18 cellular contexts compared by ENCODE assay signal in genomic region chr22:47055921-47056320, GRCh38.
DNase-seq lines count a peak whose midpoint lies in the region; ATAC-seq and TF ChIP-seq lines count a peak whose summit lies in the region.
"Had no signal": no experiment of that assay in that cellular context is flagged by ENCODE, and none has a peak within 500 bp of the region (broad histone marks: within the 10 kb centered on the region; RNA-seq: fewer than 3 reads in every experiment).

No MANE protein-coding gene starts in this region.

- H4K20me1 ChIP-seq in GM23338 (replicated peaks; ENCODE audit: insufficient read depth) (no peaks in the 10 kb centered on the region), MM.1S (ENCODE audit: insufficient read depth, low read length) (no peaks in the 10 kb centered on the region)

- ATAC-seq in GM23338, result no peak
- ATAC-seq: K562, PC-3 had no signal

- H3K4me3 Mint-ChIP-seq in GM23338, result no peak overlapping the region
- no peak overlapping the region for H3K4me3 Mint-ChIP-seq in IgD-negative memory B cell
- H3K4me3 Mint-ChIP-seq: HFFc6 had no signal

- DNase-seq in GM23338 (ENCODE audit: low spot score) (no peak), germinal center (ENCODE audit: low spot score) (peak; percentile 55), sigmoid colon (peak; percentile 51), MM.1S (no peak), HuH-7.5 (ENCODE audit: low spot score) (no peak), cerebellum (ENCODE audit: low spot score) (no peak)
- DNase-seq: C1 segment of cervical spinal cord, HFFc6, NCI-H1417, NCI-H187, NCI-H2107, NCI-H510A, NCI-H774, PC-3, SJCRH30 had no signal

- H3F3A ChIP-seq in GM23338 (replicated peaks; ENCODE audit: low read depth) (no peaks in the 10 kb centered on the region), MM.1S (ENCODE audit: insufficient read depth, low read length) (no peaks in the 10 kb centered on the region)

- no peaks in the 10 kb centered on the region for H3K9me2 ChIP-seq in GM23338 (ENCODE audit: insufficient read depth)
- H3K9me2 ChIP-seq in MM.1S (replicated peaks; ENCODE audit: insufficient read depth, low read length), result no peaks in the 10 kb centered on the region

- no peak for TF ChIP-seq POLR2A in sigmoid colon (IDR thresholded peaks at IDR 0.05)

- H3K27ac Mint-ChIP-seq in GM23338 (peak overlapping the region; percentile 20; the same call in 1 of the 2 replicates), IgD-negative memory B cell (peak overlapping the region in 2 of 3 donors; percentile 14 to 70)
- H3K27ac Mint-ChIP-seq: HFFc6 had no signal

- H3K9me3 ChIP-seq in sigmoid colon (no peaks in the 10 kb centered on the region), MM.1S (replicated peaks; ENCODE audit: insufficient read depth, low read length) (no peaks in the 10 kb centered on the region)
- H3K9me3 ChIP-seq: SJCRH30 had no signal

- H2AFZ ChIP-seq in GM23338, result no peak overlapping the region
- H2AFZ ChIP-seq in MM.1S (ENCODE audit: low read length), result no peak overlapping the region

- H3K27me3 Mint-ChIP-seq in GM23338 (ENCODE audit: insufficient read depth, low read depth, poor library complexity) (peaks cover 7% of the 10 kb centered on the region), IgD-negative memory B cell (no peaks in the 10 kb centered on the region)

- 90 to 94% methylated on average over 15 of the region's 15 CpGs for WGBS in sigmoid colon, 2 donors

- H3K27me3 ChIP-seq in GM23338 (ENCODE audit: insufficient read depth) (no peaks in the 10 kb centered on the region), sigmoid colon (no peaks in the 10 kb centered on the region), MM.1S (replicated peaks; ENCODE audit: insufficient read depth, low read length) (no peaks in the 10 kb centered on the region)
- H3K27me3 ChIP-seq: SJCRH30 had no signal

- intact Hi-C loops in sigmoid colon (cut with DNase I), result no loop called here

- H3K9ac ChIP-seq in MM.1S (ENCODE audit: low read length), result no peak overlapping the region

- H3K4me1 Mint-ChIP-seq in GM23338, result peaks cover 13% of the 10 kb centered on the region
- H3K4me1 Mint-ChIP-seq in IgD-negative memory B cell, result peaks cover 18 to 36% (median 23%) of the 10 kb centered on the region in 3 donors

- no peaks in the 10 kb centered on the region for H3K79me2 ChIP-seq in GM23338 (replicated peaks; ENCODE audit: insufficient read depth)
- H3K79me2 ChIP-seq in MM.1S (ENCODE audit: low read length), result no peaks in the 10 kb centered on the region

- no peak overlapping the region for H3K27ac ChIP-seq in GM23338 (ENCODE audit: low read depth)
- no peak overlapping the region for H3K27ac ChIP-seq in sigmoid colon
- H3K27ac ChIP-seq in MM.1S (ENCODE audit: low read length), result no peak overlapping the region
- H3K27ac ChIP-seq: RWPE1, SJCRH30 had no signal

- TF ChIP-seq CTCF in GM23338 (conservative IDR thresholded peaks at IDR 0.05; ENCODE audit: low read depth in 2 of 2) (no peak), sigmoid colon (IDR thresholded peaks at IDR 0.05) (no peak), MM.1S (IDR thresholded peaks at IDR 0.05; ENCODE audit: low read length) (no peak)

- H3K36me3 ChIP-seq in GM23338 (ENCODE audit: insufficient read depth) (no peaks in the 10 kb centered on the region), sigmoid colon (no peaks in the 10 kb centered on the region), MM.1S (replicated peaks; ENCODE audit: insufficient read depth, low read length) (no peaks in the 10 kb centered on the region)
- H3K36me3 ChIP-seq: SJCRH30 had no signal

- no peaks in the 10 kb centered on the region for H3K9me3 Mint-ChIP-seq in GM23338
- H3K9me3 Mint-ChIP-seq in IgD-negative memory B cell, result no peaks in the 10 kb centered on the region
- H3K9me3 Mint-ChIP-seq: HFFc6 had no signal

- H3K4me2 ChIP-seq in GM23338 (no peak overlapping the region), MM.1S (ENCODE audit: low read depth, low read length) (no peak overlapping the region)

- H3K36me3 Mint-ChIP-seq in GM23338 (ENCODE audit: low read depth), result no peaks in the 10 kb centered on the region; the same call in 1 of the 3 replicates
- peaks cover 2% of the 10 kb centered on the region for H3K36me3 Mint-ChIP-seq in IgD-negative memory B cell

- no peak for TF ChIP-seq EP300 in sigmoid colon (IDR thresholded peaks at IDR 0.05)

- H3K4me3 ChIP-seq in GM23338 (no peak overlapping the region), sigmoid colon (no peak overlapping the region), MM.1S (ENCODE audit: low read length) (no peak overlapping the region)
- H3K4me3 ChIP-seq: K562, SJCRH30 had no signal

- H3K4me1 ChIP-seq in GM23338 (ENCODE audit: insufficient read depth), result no peaks in the 10 kb centered on the region
- peaks cover 0 to 10% (median 2%) of the 10 kb centered on the region in 4 donors for H3K4me1 ChIP-seq in sigmoid colon
- no peaks in the 10 kb centered on the region for H3K4me1 ChIP-seq in MM.1S (ENCODE audit: low read length)
- H3K4me1 ChIP-seq: SJCRH30 had no signal

TF ChIP-seq in GM23338, 12 proteins besides CTCF, POLR2A, EP300 and RAD21 (continues in another document):
- TF ChIP-seq JUNB (IDR thresholded peaks at IDR 0.05; ENCODE audit: unreplicated experiment) (no peak), NANOG (IDR thresholded peaks at IDR 0.05; ENCODE audit: borderline replicate concordance) (no peak), CREB1 (CRISPR knock-in tag; IDR thresholded peaks at IDR 0.05; ENCODE audit: low read depth) (no peak), ETS1 (IDR thresholded peaks at IDR 0.05) (no peak), STAT1 (IDR thresholded peaks at IDR 0.05; ENCODE audit: unreplicated experiment) (no peak), EZH2 (IDR thresholded peaks at IDR 0.05; ENCODE audit: low read depth, unreplicated experiment) (no peak), REST (IDR thresholded peaks at IDR 0.05; ENCODE audit: unreplicated experiment) (no peak), EZH2phosphoT487 (IDR thresholded peaks at IDR 0.05; ENCODE audit: unreplicated experiment) (no peak), ZNF114 (CRISPR knock-in tag; IDR thresholded peaks at IDR 0.05) (no peak)

Comparison
In these comparisons a context has a peak if more than half of its experiments do, and no peak if none do; other contexts are left out.
1. DNase-seq: peak in germinal center (single experiment) and sigmoid colon (single experiment); none in GM23338 (single experiment), MM.1S (single experiment), HuH-7.5 (single experiment) and cerebellum (single experiment).